Comparison of ENCODE assay signal across 12 cellular contexts in genomic region chr1:50110656-50111055, GRCh38. TPM values are rescaled to one million over a fixed set of nuclear protein-coding genes. Genes with fewer than 3 reads are reported as not detected.
DNase-seq lines count a peak whose midpoint lies in the region; ATAC-seq and TF ChIP-seq lines count a peak whose summit lies in the region.
"Had no signal": no experiment of that assay in that cellular context is flagged by ENCODE, and none has a peak within 500 bp of the region (broad histone marks: within the 10 kb centered on the region; RNA-seq: fewer than 3 reads in every experiment).

No MANE protein-coding gene starts in this region.

- no peak for TF ChIP-seq EP300 in gastroesophageal sphincter (IDR thresholded peaks at IDR 0.05)

- H2AFZ ChIP-seq in OCI-LY3 (ENCODE audit: low read depth, low read length) = no peak overlapping the region

- no peak overlapping the region for H3K27ac Mint-ChIP-seq in CD4-positive, alpha-beta memory T cell
- peak overlapping the region in 1 of 6 donors; percentile 15 for H3K27ac Mint-ChIP-seq in immature natural killer cell

- H3K27me3 ChIP-seq in CD4-positive, alpha-beta memory T cell (ENCODE audit: insufficient read depth, low read length) = peaks cover 13% of the 10 kb centered on the region
- peaks cover 20% of the 10 kb centered on the region for H3K27me3 ChIP-seq in OCI-LY3 (ENCODE audit: low read depth, low read length)
- peaks cover 0 to 30% of the 10 kb centered on the region in 2 donors for H3K27me3 ChIP-seq in breast epithelium
- peaks cover 57% of the 10 kb centered on the region for H3K27me3 ChIP-seq in gastroesophageal sphincter
- H3K27me3 ChIP-seq: brain microvascular endothelial cell had no signal

- no peak for ATAC-seq in gastroesophageal sphincter
- ATAC-seq: HCT116 had no signal

- H3K4me2 ChIP-seq in OCI-LY3 (ENCODE audit: low read length) = peak overlapping the region; percentile 56

- H3K9me3 ChIP-seq in CD4-positive, alpha-beta memory T cell (ENCODE audit: control insufficient read depth in 1 of 2, low read length in 2 of 2) = no peaks in the 10 kb centered on the region
- H3K9me3 ChIP-seq in OCI-LY3 (ENCODE audit: insufficient read depth, low read length) (no peaks in the 10 kb centered on the region), breast epithelium (no peaks in the 10 kb centered on the region), gastroesophageal sphincter (no peaks in the 10 kb centered on the region)
- H3K9me3 ChIP-seq: neutrophil had no signal

- no peak for TF ChIP-seq POLR2A in breast epithelium (IDR thresholded peaks at IDR 0.05)
- TF ChIP-seq POLR2A in gastroesophageal sphincter (IDR thresholded peaks at IDR 0.05) = no peak

- peaks cover 33 to 43% of the 10 kb centered on the region in 2 donors for H3K27me3 Mint-ChIP-seq in CD4-positive, alpha-beta memory T cell
- H3K27me3 Mint-ChIP-seq in immature natural killer cell (ENCODE audit: low read depth in 3 of 3) = peaks cover 6 to 14% (median 13%) of the 10 kb centered on the region in 3 donors

- CTCF ChIA-PET in CD4-positive, alpha-beta memory T cell (lab: Charles Lee; ENCODE audit: partially characterized antibody) = no interaction called here

- no peaks in the 10 kb centered on the region for H4K20me1 ChIP-seq in OCI-LY3 (ENCODE audit: insufficient read depth, low read length)

- intact Hi-C loops in CD4-positive, alpha-beta memory T cell (cut with micrococcal nuclease) = no loop called here
- intact Hi-C loops in breast epithelium (cut with DNase I; ENCODE audit: low total_unique reads) = no loop called here

- no peak overlapping the region for H3K4me3 ChIP-seq in CD4-positive, alpha-beta memory T cell (ENCODE audit: low read length in 2 of 2)
- H3K4me3 ChIP-seq in OCI-LY3 (ENCODE audit: low read length) (peak overlapping the region; percentile 42), breast epithelium (peak overlapping the region in 1 of 3 donors; percentile 8), gastroesophageal sphincter (no peak overlapping the region)

- H3K9me3 Mint-ChIP-seq in CD4-positive, alpha-beta memory T cell = peaks cover 0 to 6% (median 0%) of the 10 kb centered on the region in 8 donors
- peaks cover 0 to 26% (median under 1%) of the 10 kb centered on the region in 6 donors for H3K9me3 Mint-ChIP-seq in immature natural killer cell

- H3K4me3 Mint-ChIP-seq in CD4-positive, alpha-beta memory T cell = peak overlapping the region in 5 of 8 donors; percentile 47 to 80 (median 70)
- H3K4me3 Mint-ChIP-seq in immature natural killer cell = peak overlapping the region in 3 of 5 donors; percentile 4 to 46 (median 20)

- H3K27ac ChIP-seq in CD4-positive, alpha-beta memory T cell (ENCODE audit: low read depth, low read length) = no peak overlapping the region
- no peak overlapping the region for H3K27ac ChIP-seq in OCI-LY3 (ENCODE audit: low read length)
- H3K27ac ChIP-seq in breast epithelium = no peak overlapping the region
- H3K27ac ChIP-seq in gastroesophageal sphincter = no peak overlapping the region
- H3K27ac ChIP-seq: brain microvascular endothelial cell, neutrophil had no signal

- H3K79me2 ChIP-seq in OCI-LY3 (ENCODE audit: low read length) = no peaks in the 10 kb centered on the region

- whole genome bisulfite sequencing in gastroesophageal sphincter (ENCODE audit: low coverage in 1 of 2), 2 donors = 10 to 16% methylated on average over 5 to 7 of the region's 7 CpGs

- no peak overlapping the region for H3K9ac ChIP-seq in OCI-LY3 (ENCODE audit: low read length)

- H3K36me3 Mint-ChIP-seq in CD4-positive, alpha-beta memory T cell = no peaks in the 10 kb centered on the region
- no peaks in the 10 kb centered on the region for H3K36me3 Mint-ChIP-seq in immature natural killer cell

- no peak for TF ChIP-seq CTCF in OCI-LY3 (IDR thresholded peaks at IDR 0.05; ENCODE audit: low read depth, low read length)
- TF ChIP-seq CTCF in breast epithelium (IDR thresholded peaks at IDR 0.05) = no peak
- no peak for TF ChIP-seq CTCF in gastroesophageal sphincter (IDR thresholded peaks at IDR 0.05)

- POLR2A ChIA-PET in CD4-positive, alpha-beta memory T cell (lab: Charles Lee; ENCODE audit: partially characterized antibody) = no interaction called here

- H3K4me1 ChIP-seq in CD4-positive, alpha-beta memory T cell (ENCODE audit: insufficient read depth, low read length) = peaks cover 7% of the 10 kb centered on the region
- H3K4me1 ChIP-seq in OCI-LY3 (ENCODE audit: low read length) (peaks cover 12% of the 10 kb centered on the region), breast epithelium (no peaks in the 10 kb centered on the region), gastroesophageal sphincter (peaks cover 0 to 6% (median 0%) of the 10 kb centered on the region in 3 donors)

- DNase-seq in CD4-positive, alpha-beta memory T cell = no peak
- DNase-seq in NCI-H1694 (lab: John Stamatoyannopoulos, UW) (peak; percentile 77), immature natural killer cell (no peak), cortex of kidney (lab: John Stamatoyannopoulos, UW) (no peak), breast epithelium (ENCODE audit: low spot score in 2 of 2) (no peak), T1000 (lab: John Stamatoyannopoulos, UW) (no peak)
- DNase-seq: brain microvascular endothelial cell had no signal

- peaks cover 15 to 22% (median 19%) of the 10 kb centered on the region in 4 donors for H3K4me1 Mint-ChIP-seq in CD4-positive, alpha-beta memory T cell
- H3K4me1 Mint-ChIP-seq in immature natural killer cell = peaks cover 9 to 22% of the 10 kb centered on the region in 2 donors

- no peaks in the 10 kb centered on the region for H3K36me3 ChIP-seq in CD4-positive, alpha-beta memory T cell (ENCODE audit: insufficient read depth, low read length)
- no peaks in the 10 kb centered on the region for H3K36me3 ChIP-seq in OCI-LY3 (replicated peaks; ENCODE audit: low read depth, low read length)
- H3K36me3 ChIP-seq in breast epithelium = no peaks in the 10 kb centered on the region
- H3K36me3 ChIP-seq in gastroesophageal sphincter = no peaks in the 10 kb centered on the region
- H3K36me3 ChIP-seq: brain microvascular endothelial cell, neutrophil had no signal

RNA-seq across cellular contexts. Expression of gene ELAVL4, which starts 1.9 kb away (rescaled TPM):
- total RNA-seq in CD4-positive, alpha-beta memory T cell = not detected
- not detected for polyA plus RNA-seq in CD4-positive, alpha-beta memory T cell
- not detected for polyA plus RNA-seq in immature natural killer cell
- total RNA-seq in breast epithelium (not detected), gastroesophageal sphincter (1 to 10 TPM in 2 of 4 donors, under 1 TPM in 1, not detected in 1; 0.23 to 2.4 (median 2.0) TPM)
- total RNA-seq: RPMI7951 had no signal
